Comparison of ENCODE assay signal across 22 cellular contexts in the genomic region with DNA sequence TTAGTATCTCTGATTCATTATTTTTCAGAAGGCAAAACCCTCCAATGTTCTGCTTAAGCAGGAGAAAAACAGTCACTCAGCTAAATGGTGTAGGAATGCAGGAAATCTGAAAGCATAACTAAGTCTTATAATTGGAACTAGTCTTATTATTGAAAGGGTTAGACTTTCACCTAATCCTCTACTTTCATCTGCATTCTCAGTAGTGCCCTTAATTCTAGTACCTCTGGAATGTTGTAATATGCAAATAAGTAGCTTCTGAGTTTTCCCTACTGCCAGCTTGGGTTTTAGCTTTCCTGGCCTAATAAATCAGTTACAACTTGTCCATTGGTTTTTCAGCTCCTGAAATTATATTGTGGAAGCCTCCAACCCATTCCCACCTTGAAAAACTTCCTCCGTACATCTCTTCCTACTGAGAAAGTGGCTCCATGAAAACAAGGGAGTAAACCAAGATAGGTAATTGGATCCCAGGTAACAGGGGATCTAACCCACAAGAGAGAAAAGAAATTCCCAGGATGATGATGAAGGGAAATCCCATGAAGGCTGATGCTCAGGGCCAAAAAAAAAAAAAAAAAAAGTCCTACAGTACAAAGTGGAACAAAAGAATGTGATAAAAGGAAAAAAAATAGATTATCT.
A peak's percentile ranks its signal among the peaks of the same experiment; 100 is the strongest.
DNase-seq lines count a peak whose midpoint lies in the region; ATAC-seq and TF ChIP-seq lines count a peak whose summit lies in the region.
"Had no signal": no experiment of that assay in that cellular context is flagged by ENCODE, and none has a peak within 500 bp of the region (broad histone marks: within the 10 kb centered on the region; RNA-seq: fewer than 3 reads in every experiment).

No MANE protein-coding gene starts in this region.

- no TSS peak for BruUV-seq in A673 (replicated peaks; lab: Mats Ljungman, UMichigan)

- ATAC-seq in foreskin keratinocyte = no peak
- ATAC-seq in GM19463 (IDR thresholded peaks at IDR 0.05; ENCODE audit: unreplicated experiment) = no peak
- ATAC-seq: Right ventricle myocardium inferior had no signal

- intact Hi-C loops in A673 (cut with micrococcal nuclease; ENCODE audit: unreplicated experiment) = no loop called here

- H3K9me3 ChIP-seq in A673 (ENCODE audit: low read depth, low read length, poor library complexity, severe bottlenecking) = no peaks in the 10 kb centered on the region
- H3K9me3 ChIP-seq: BE2C, MG63 had no signal

- DNase-seq in A673 (ENCODE audit: low spot score) (peak; percentile 5), astrocyte of the hippocampus (ENCODE audit: low read depth, low spot score) (peak; percentile 7), foreskin keratinocyte (peak; percentile 7 to 13), retinal pigment epithelial cell (ENCODE audit: low read depth) (peak; percentile 60), NCI-H2081 (lab: John Stamatoyannopoulos, UW) (no peak), DMS114 treated with DMSO at 0.1 percent for 48 hours (lab: John Stamatoyannopoulos, UW; ENCODE audit: unreplicated experiment) (no peak)
- DNase-seq: ACHN; BE2C; Calu3; CD8-positive, alpha-beta memory T cell; DMS153; GM23248; HCEC 1CT; KG1; MG63; NCI-H2029; NCI-H446 treated with DMSO at 0.1 percent for 48 hours; NCI-H82; NK-92 treated with Interleukin-12 subunit alpha and Interleukin-12 subunit beta, amount 100 ng/mL, for 24 hours had no signal

- H3K4me3 ChIP-seq in A673 (ENCODE audit: low read depth, low read length, poor library complexity, severe bottlenecking) (no peak overlapping the region), retinal pigment epithelial cell (ENCODE audit: low read length) (no peak overlapping the region)
- H3K4me3 ChIP-seq: GM23248, MG63 had no signal

- H3K4me1 ChIP-seq in A673 (ENCODE audit: insufficient read depth, low read length, poor library complexity, severe bottlenecking) = no peaks in the 10 kb centered on the region
- H3K4me1 ChIP-seq in foreskin keratinocyte = peaks cover 4% of the 10 kb centered on the region
- H3K4me1 ChIP-seq: BE2C had no signal

- no peak for TF ChIP-seq CTCF in A673 (conservative IDR thresholded peaks at IDR 0.05; ENCODE audit: low read depth, low read length)
- no peak for TF ChIP-seq CTCF in foreskin keratinocyte (conservative IDR thresholded peaks at IDR 0.05)
- TF ChIP-seq CTCF in retinal pigment epithelial cell (conservative IDR thresholded peaks at IDR 0.05; ENCODE audit: low read depth, low read length) = no peak

- POLR2A ChIA-PET in A673 (lab: Charles Lee; ENCODE audit: low non-redundant PET) = no interaction called here

- H3K27me3 ChIP-seq in A673 (replicated peaks; ENCODE audit: insufficient read depth, low read depth, low read length, poor library complexity) (no peaks in the 10 kb centered on the region), foreskin keratinocyte (no peaks in the 10 kb centered on the region)
- H3K27me3 ChIP-seq: BE2C, MG63 had no signal

- no peak overlapping the region for H3K27ac ChIP-seq in A673 (ENCODE audit: low read depth, low read length, poor library complexity, severe bottlenecking)
- no peak overlapping the region for H3K27ac ChIP-seq in foreskin keratinocyte
- H3K27ac ChIP-seq: 22Rv1, GM23248 had no signal

- no peaks in the 10 kb centered on the region for H3K36me3 ChIP-seq in A673 (ENCODE audit: insufficient read depth, low read length, poor library complexity, severe bottlenecking)
- H3K36me3 ChIP-seq: BE2C, MG63 had no signal

- CTCF ChIA-PET in A673 (lab: Charles Lee) = no interaction called here

Comparison
In these comparisons a context has a peak if more than half of its experiments do, and no peak if none do; other contexts are left out.
1. DNase-seq: peak in A673 (single experiment), astrocyte of the hippocampus (single experiment), foreskin keratinocyte (2 of 2) and retinal pigment epithelial cell (single experiment); none in NCI-H2081 (0 of 2) and DMS114 treated with DMSO at 0.1 percent for 48 hours (single experiment).